In the genomic region with DNA sequence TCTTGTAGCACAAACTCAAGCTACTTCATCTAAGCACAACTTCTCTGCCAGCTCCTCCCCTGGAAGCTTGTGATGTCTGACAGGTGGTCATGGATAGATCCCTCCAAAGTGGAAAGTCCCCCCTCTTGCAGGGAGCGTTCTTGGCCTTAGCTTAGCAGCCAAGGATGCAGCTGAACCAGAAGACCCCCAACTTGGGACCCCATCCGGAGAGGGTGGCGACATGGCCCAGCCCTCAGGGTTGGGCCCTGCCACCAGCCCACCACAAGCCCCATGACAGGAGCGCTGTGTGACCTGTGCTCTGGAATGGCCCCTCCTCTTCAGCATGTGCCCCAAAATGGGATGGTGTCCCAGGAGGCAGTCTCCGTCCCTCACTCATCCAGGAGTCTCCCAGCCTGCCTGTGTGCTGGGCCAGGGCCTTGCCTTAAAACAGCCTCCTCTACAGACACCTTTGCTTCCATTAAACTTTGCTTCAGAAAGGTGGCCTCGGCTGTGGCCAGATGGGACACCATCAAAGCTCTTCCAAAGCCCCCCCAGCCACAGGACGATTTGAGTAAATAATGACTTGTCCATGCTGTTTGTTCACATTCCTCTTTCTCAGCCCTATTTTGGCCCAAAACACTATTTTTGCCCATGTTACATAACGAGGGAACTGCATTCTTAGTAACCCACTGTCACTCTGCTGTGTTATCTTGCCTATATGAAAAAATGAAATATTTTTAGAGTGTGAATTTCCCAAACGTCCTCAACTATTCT, we compare ENCODE assay signal across 1 cellular context.
TF ChIP-seq lines count a peak whose summit lies in the region.

No MANE protein-coding gene starts in this region.

TF ChIP-seq in HepG2, 621 proteins besides CTCF, POLR2A, EP300 and RAD21 (continued from another document):
- peak; percentile 10 for TF ChIP-seq RBM22 (optimal IDR thresholded peaks at IDR 0.05; ENCODE audit: low read length)
- TF ChIP-seq, protein P1, sequence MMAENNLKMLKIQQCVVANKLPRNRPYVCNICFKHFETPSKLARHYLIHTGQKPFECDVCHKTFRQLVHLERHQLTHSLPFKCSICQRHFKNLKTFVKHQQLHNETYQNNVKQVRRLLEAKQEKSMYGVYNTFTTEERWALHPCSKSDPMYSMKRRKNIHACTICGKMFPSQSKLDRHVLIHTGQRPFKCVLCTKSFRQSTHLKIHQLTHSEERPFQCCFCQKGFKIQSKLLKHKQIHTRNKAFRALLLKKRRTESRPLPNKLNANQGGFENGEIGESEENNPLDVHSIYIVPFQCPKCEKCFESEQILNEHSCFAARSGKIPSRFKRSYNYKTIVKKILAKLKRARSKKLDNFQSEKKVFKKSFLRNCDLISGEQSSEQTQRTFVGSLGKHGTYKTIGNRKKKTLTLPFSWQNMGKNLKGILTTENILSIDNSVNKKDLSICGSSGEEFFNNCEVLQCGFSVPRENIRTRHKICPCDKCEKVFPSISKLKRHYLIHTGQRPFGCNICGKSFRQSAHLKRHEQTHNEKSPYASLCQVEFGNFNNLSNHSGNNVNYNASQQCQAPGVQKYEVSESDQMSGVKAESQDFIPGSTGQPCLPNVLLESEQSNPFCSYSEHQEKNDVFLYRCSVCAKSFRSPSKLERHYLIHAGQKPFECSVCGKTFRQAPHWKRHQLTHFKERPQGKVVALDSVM (CRISPR knock-in tag; IDR thresholded peaks at IDR 0.05) = no peak
- TF ChIP-seq BCL6 (CRISPR knock-in tag; IDR thresholded peaks at IDR 0.05) = no peak
- no peak for TF ChIP-seq TCF12 (IDR thresholded peaks at IDR 0.05)
- no peak for TF ChIP-seq TCF12 (CRISPR knock-in tag; IDR thresholded peaks at IDR 0.05)
- no peak for TF ChIP-seq ATF7-NPFF (CRISPR knock-in tag; IDR thresholded peaks at IDR 0.05; ENCODE audit: low read depth)
- no peak for TF ChIP-seq ZNF44 (CRISPR knock-in tag; IDR thresholded peaks at IDR 0.05)
- TF ChIP-seq ZBTB21 (CRISPR knock-in tag; IDR thresholded peaks at IDR 0.05) = no peak
- no peak for TF ChIP-seq SOX13 (IDR thresholded peaks at IDR 0.05)
- TF ChIP-seq SOX13 (CRISPR knock-in tag; conservative IDR thresholded peaks at IDR 0.05 in 1 of 2, IDR thresholded peaks at IDR 0.05 in 1 of 2) = no peak
- no peak for TF ChIP-seq MEIS2 (CRISPR knock-in tag; IDR thresholded peaks at IDR 0.05)
- no peak for TF ChIP-seq ZMYM2 (CRISPR knock-in tag; IDR thresholded peaks at IDR 0.05)
